14 cellular contexts compared by ENCODE assay signal in the genomic region with DNA sequence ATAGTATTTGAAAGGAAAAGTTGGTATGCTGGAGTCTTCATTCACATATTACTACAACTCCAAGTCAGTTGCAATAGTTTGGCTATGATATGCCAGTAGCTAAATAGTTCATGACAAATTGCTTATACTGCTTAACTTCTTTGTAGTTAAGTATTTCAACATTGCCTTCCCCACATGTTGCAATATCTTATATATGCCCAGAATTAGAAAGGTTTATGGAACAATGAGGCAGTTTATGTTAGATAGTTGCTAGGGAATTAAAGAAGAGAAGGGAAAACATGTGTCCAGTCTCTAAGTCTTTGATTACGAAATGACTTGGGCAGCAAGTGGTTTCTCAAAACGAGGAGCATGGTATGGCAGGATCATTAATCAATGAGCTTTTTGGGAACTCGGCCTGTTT.
DNase-seq lines count a peak whose midpoint lies in the region; ATAC-seq and TF ChIP-seq lines count a peak whose summit lies in the region.
"Had no signal": no experiment of that assay in that cellular context is flagged by ENCODE, and none has a peak within 500 bp of the region (broad histone marks: within the 10 kb centered on the region; RNA-seq: fewer than 3 reads in every experiment).

No MANE protein-coding gene starts in this region.

- TF ChIP-seq EP300 in ovary (IDR thresholded peaks at IDR 0.05): no peak

- TF ChIP-seq CTCF in left ventricle myocardium inferior (IDR thresholded peaks at IDR 0.05; ENCODE audit: borderline replicate concordance): no peak
- no peak for TF ChIP-seq CTCF in ovary (IDR thresholded peaks at IDR 0.05)

- peak; percentile 24 for ATAC-seq in Right ventricle myocardium superior (ENCODE audit: poor library complexity)
- no peak for ATAC-seq in HG02885 (IDR thresholded peaks at IDR 0.05; ENCODE audit: poor library complexity, unreplicated experiment)
- ATAC-seq: activated CD8-positive, alpha-beta T cell treated with anti-CD3 and anti-CD28 coated beads for 36 hours had no signal

- 41 to 54% (median 49%) methylated on average over 3 of the region's 3 CpGs for WGBS in ovary, 3 donors

- intact Hi-C loops in Right ventricle myocardium superior (cut with DNase I): no loop called here
- intact Hi-C loops in left ventricle myocardium inferior (cut with micrococcal nuclease): no loop called here
- intact Hi-C loops in ovary (cut with DNase I): no loop called here

- H3K27me3 ChIP-seq in left ventricle myocardium inferior (ENCODE audit: low read depth) (no peaks in the 10 kb centered on the region), ovary (no peaks in the 10 kb centered on the region)
- H3K27me3 ChIP-seq in effector memory CD4-positive, alpha-beta T cell (replicated peaks; ENCODE audit: control insufficient read depth, insufficient read depth, low read length, poor library complexity, severe bottlenecking): no peaks in the 10 kb centered on the region
- H3K27me3 ChIP-seq: BLaER1, colonic mucosa, heart left ventricle, neutrophil had no signal

- H3K9me3 ChIP-seq in left ventricle myocardium inferior (replicated peaks) (no peaks in the 10 kb centered on the region), SK-N-MC (ENCODE audit: low read depth, low read length) (no peaks in the 10 kb centered on the region), ovary (no peaks in the 10 kb centered on the region)
- no peaks in the 10 kb centered on the region for H3K9me3 ChIP-seq in effector memory CD4-positive, alpha-beta T cell (ENCODE audit: control insufficient read depth, low read length)
- H3K9me3 ChIP-seq: BLaER1, colonic mucosa, neutrophil had no signal

- TF ChIP-seq POLR2A in ovary (IDR thresholded peaks at IDR 0.05): no peak

- DNase-seq in Right ventricle myocardium superior (no peak), left ventricle myocardium inferior (no peak), SK-N-MC (ENCODE audit: low read depth, low spot score) (peak; percentile 47), fibroblast of peridontal ligament (ENCODE audit: extremely low read depth) (peak; percentile 99), stromal cell of bone marrow (ENCODE audit: low read depth) (peak; percentile 84), ovary (no peak)
- no peak for DNase-seq in effector memory CD4-positive, alpha-beta T cell
- DNase-seq: activated CD8-positive, alpha-beta T cell treated with anti-CD3 and anti-CD28 coated beads for 36 hours; colonic mucosa; DMS79 treated with DMSO at 0.1 percent for 48 hours; heart left ventricle had no signal

- no peak overlapping the region for H3K27ac ChIP-seq in left ventricle myocardium inferior (replicated peaks)
- H3K27ac ChIP-seq in SK-N-MC: no peak overlapping the region
- H3K27ac ChIP-seq in effector memory CD4-positive, alpha-beta T cell (ENCODE audit: insufficient read depth, low read length, poor library complexity, severe bottlenecking): no peak overlapping the region
- no peak overlapping the region for H3K27ac ChIP-seq in ovary
- H3K27ac ChIP-seq: BLaER1, colonic mucosa, heart left ventricle, neutrophil had no signal

- H3K36me3 ChIP-seq in left ventricle myocardium inferior (no peaks in the 10 kb centered on the region), SK-N-MC (ENCODE audit: insufficient read depth, low read length) (no peaks in the 10 kb centered on the region), ovary (no peaks in the 10 kb centered on the region)
- no peaks in the 10 kb centered on the region for H3K36me3 ChIP-seq in effector memory CD4-positive, alpha-beta T cell (ENCODE audit: control insufficient read depth, insufficient read depth, low read length)
- H3K36me3 ChIP-seq: BLaER1, colonic mucosa, heart left ventricle, neutrophil had no signal

- H3K4me3 ChIP-seq in left ventricle myocardium inferior (no peak overlapping the region), SK-N-MC (no peak overlapping the region), ovary (no peak overlapping the region)
- H3K4me3 ChIP-seq in effector memory CD4-positive, alpha-beta T cell (ENCODE audit: insufficient read depth, low read depth, low read length, poor library complexity, severe bottlenecking): no peak overlapping the region
- H3K4me3 ChIP-seq: BLaER1, colonic mucosa, heart left ventricle had no signal

- no peak overlapping the region for H3K9ac ChIP-seq in SK-N-MC (ENCODE audit: insufficient read length)
- H3K9ac ChIP-seq: BLaER1 had no signal

- peaks cover 43% of the 10 kb centered on the region for H3K4me1 ChIP-seq in left ventricle myocardium inferior
- no peaks in the 10 kb centered on the region for H3K4me1 ChIP-seq in effector memory CD4-positive, alpha-beta T cell (ENCODE audit: control insufficient read depth, insufficient read depth, low read length, poor library complexity, severe bottlenecking)
- peaks cover 1% of the 10 kb centered on the region for H3K4me1 ChIP-seq in ovary (ENCODE audit: insufficient read depth)
- H3K4me1 ChIP-seq: colonic mucosa had no signal

Comparison
In these comparisons a context has a peak if more than half of its experiments do, and no peak if none do; other contexts are left out.
1. DNase-seq: peak in SK-N-MC (single experiment), fibroblast of peridontal ligament (single experiment) and stromal cell of bone marrow (single experiment); none in Right ventricle myocardium superior (single experiment), left ventricle myocardium inferior (single experiment), effector memory CD4-positive, alpha-beta T cell (0 of 3) and ovary (0 of 5).